Comparison of ENCODE assay signal across 18 cellular contexts in genomic region chr12:47883663-47884195, GRCh38. TPM values are rescaled to one million over a fixed set of nuclear protein-coding genes. Genes with fewer than 3 reads are reported as not detected.
DNase-seq lines count a peak whose midpoint lies in the region; ATAC-seq, FAIRE-seq and TF ChIP-seq lines count a peak whose summit lies in the region.
"Had no signal": no experiment of that assay in that cellular context is flagged by ENCODE, and none has a peak within 500 bp of the region (broad histone marks: within the 10 kb centered on the region; RNA-seq: fewer than 3 reads in every experiment).

No MANE protein-coding gene starts in this region.

- CTCF ChIA-PET in activated CD8-positive, alpha-beta memory T cell treated with anti-CD3 and anti-CD28 coated beads, Interleukin-2, amount 10 ng/mL, durations not matched to agents 7 days and 5 days (lab: Charles Lee), result interaction anchor here (0.9 to 5.9 kb wide), 15 partner anchors 9 to 142 kb away, joined by 3 to 45 read pairs (median 5); partner anchors contain the start of genes TMEM106C and VDR

- no peak for DNase-seq in activated CD8-positive, alpha-beta memory T cell treated with anti-CD3 and anti-CD28 coated beads, Interleukin-2, amount 10 ng/mL, durations not matched to agents 7 days and 5 days
- no peak for DNase-seq in activated CD8-positive, alpha-beta memory T cell treated with anti-CD3 and anti-CD28 coated beads, Interleukin-2, amount 50 U/mL, for 48 hours
- no peak for DNase-seq in MM.1S
- no peak for DNase-seq in astrocyte (ENCODE audit: low read depth)
- peak; percentile 22 for DNase-seq in osteoblast (ENCODE audit: insufficient read length, low spot score, missing footprints)
- no peak for DNase-seq in NCI-H345 (lab: John Stamatoyannopoulos, UW)
- no peak for DNase-seq in HFFc6
- no peak for DNase-seq in foreskin keratinocyte
- DNase-seq: brain microvascular endothelial cell, Calu3, GDM1, heart right ventricle, KG1, NCI-H510A treated with DMSO at 0.1 percent for 48 hours, PC-3 had no signal

- no peak overlapping the region for H2AFZ ChIP-seq in MM.1S (ENCODE audit: low read length)
- no peak overlapping the region for H2AFZ ChIP-seq in astrocyte (ENCODE audit: low read depth, low read length)
- H2AFZ ChIP-seq in osteoblast (ENCODE audit: low read length), result no peak overlapping the region

- H3K36me3 ChIP-seq in MM.1S (replicated peaks; ENCODE audit: insufficient read depth, low read length), result 0 out of 2 replicates have a peak, but pooled peaks cover 3% of the 10 kb centered on the region
- no peaks in the 10 kb centered on the region for H3K36me3 ChIP-seq in astrocyte (ENCODE audit: insufficient read depth, low read length)
- peaks cover 9% of the 10 kb centered on the region for H3K36me3 ChIP-seq in osteoblast (ENCODE audit: insufficient read depth, low read length)

- ATAC-seq in activated CD8-positive, alpha-beta memory T cell treated with anti-CD3 and anti-CD28 coated beads, Interleukin-2, amount 10 ng/mL, durations not matched to agents 7 days and 5 days, result no peak
- ATAC-seq in foreskin keratinocyte, result no peak
- ATAC-seq: PC-3, SK-N-SH treated with all-trans-retinoic acid at 6 μM for 48 hours had no signal

- H3K27me3 ChIP-seq in MM.1S (replicated peaks; ENCODE audit: insufficient read depth, low read length), result no peaks in the 10 kb centered on the region
- no peaks in the 10 kb centered on the region for H3K27me3 ChIP-seq in astrocyte (ENCODE audit: insufficient read depth, low read length)
- no peaks in the 10 kb centered on the region for H3K27me3 ChIP-seq in osteoblast (ENCODE audit: insufficient read depth, low read length)
- H3K27me3 ChIP-seq in foreskin keratinocyte, result no peaks in the 10 kb centered on the region
- H3K27me3 ChIP-seq: brain microvascular endothelial cell had no signal

- peak overlapping the region; percentile 33 for H3K4me3 ChIP-seq in MM.1S (ENCODE audit: low read length)
- H3K4me3 ChIP-seq in astrocyte (ENCODE audit: insufficient read depth, low read depth, low read length), result no peak overlapping the region
- no peak overlapping the region for H3K4me3 ChIP-seq in osteoblast (ENCODE audit: insufficient read depth, low read length)

- H3K4me2 ChIP-seq in MM.1S (ENCODE audit: low read depth, low read length) (peak overlapping the region; percentile 87), astrocyte (ENCODE audit: low read length) (peak overlapping the region; percentile 48), osteoblast (ENCODE audit: insufficient read depth, low read length) (no peak overlapping the region)

- peaks cover 80% of the 10 kb centered on the region for H3K4me1 Mint-ChIP-seq in activated CD8-positive, alpha-beta memory T cell treated with anti-CD3 and anti-CD28 coated beads, Interleukin-2, amount 10 ng/mL, durations not matched to agents 7 days and 5 days
- H3K4me1 Mint-ChIP-seq in astrocyte (ENCODE audit: low read depth, unreplicated experiment) (peaks cover 44% of the 10 kb centered on the region), HFFc6 (ENCODE audit: low read depth) (peaks cover 49% of the 10 kb centered on the region)

- peak overlapping the region; percentile 96 for H3K27ac Mint-ChIP-seq in activated CD8-positive, alpha-beta memory T cell treated with anti-CD3 and anti-CD28 coated beads, Interleukin-2, amount 10 ng/mL, durations not matched to agents 7 days and 5 days
- H3K27ac Mint-ChIP-seq in astrocyte (ENCODE audit: unreplicated experiment) (no peak overlapping the region), HFFc6 (no peak overlapping the region)
- H3K27ac Mint-ChIP-seq: WTC11 had no signal

- peak overlapping the region; percentile 73 for H3K4me3 Mint-ChIP-seq in activated CD8-positive, alpha-beta memory T cell treated with anti-CD3 and anti-CD28 coated beads, Interleukin-2, amount 10 ng/mL, durations not matched to agents 7 days and 5 days
- H3K4me3 Mint-ChIP-seq in astrocyte (ENCODE audit: unreplicated experiment) (no peak overlapping the region), HFFc6 (no peak overlapping the region)
- H3K4me3 Mint-ChIP-seq: WTC11 had no signal

- H3K36me3 Mint-ChIP-seq in activated CD8-positive, alpha-beta memory T cell treated with anti-CD3 and anti-CD28 coated beads, Interleukin-2, amount 10 ng/mL, durations not matched to agents 7 days and 5 days, result peaks cover 30% of the 10 kb centered on the region
- H3K36me3 Mint-ChIP-seq in astrocyte (ENCODE audit: low read depth, unreplicated experiment) (peaks cover 9% of the 10 kb centered on the region), HFFc6 (ENCODE audit: low read depth) (peaks cover 5% of the 10 kb centered on the region)
- H3K36me3 Mint-ChIP-seq: WTC11 had no signal

- TF ChIP-seq CTCF in MM.1S (IDR thresholded peaks at IDR 0.05; ENCODE audit: low read length) (no peak), astrocyte (IDR thresholded peaks at IDR 0.05; ENCODE audit: insufficient read depth, low read depth, low read length) (no peak), osteoblast (IDR thresholded peaks at IDR 0.05; ENCODE audit: extremely low read depth, low read depth, low read length) (no peak), HFFc6 (IDR thresholded peaks at IDR 0.05) (no peak), foreskin keratinocyte (conservative IDR thresholded peaks at IDR 0.05) (no peak)

- H3K27me3 Mint-ChIP-seq in activated CD8-positive, alpha-beta memory T cell treated with anti-CD3 and anti-CD28 coated beads, Interleukin-2, amount 10 ng/mL, durations not matched to agents 7 days and 5 days, result no peaks in the 10 kb centered on the region
- H3K27me3 Mint-ChIP-seq in astrocyte (ENCODE audit: low read depth, unreplicated experiment) (peaks cover 50% of the 10 kb centered on the region), HFFc6 (ENCODE audit: insufficient read depth) (no peaks in the 10 kb centered on the region)

- H3K9me3 Mint-ChIP-seq in activated CD8-positive, alpha-beta memory T cell treated with anti-CD3 and anti-CD28 coated beads, Interleukin-2, amount 10 ng/mL, durations not matched to agents 7 days and 5 days (ENCODE audit: low read depth), result no peaks in the 10 kb centered on the region
- H3K9me3 Mint-ChIP-seq in astrocyte (ENCODE audit: unreplicated experiment) (no peaks in the 10 kb centered on the region), HFFc6 (no peaks in the 10 kb centered on the region)
- H3K9me3 Mint-ChIP-seq: WTC11 had no signal

- FAIRE-seq in astrocyte (lab: Jason Lieb, UNC), result no peak

- H3K79me2 ChIP-seq in MM.1S (ENCODE audit: low read length), result peaks cover 92% of the 10 kb centered on the region
- no peaks in the 10 kb centered on the region for H3K79me2 ChIP-seq in astrocyte (ENCODE audit: insufficient read depth, low read length)
- H3K79me2 ChIP-seq in osteoblast (ENCODE audit: insufficient read depth, low read length), result peaks cover 9% of the 10 kb centered on the region

- H3K9ac ChIP-seq in MM.1S (ENCODE audit: low read length) (peak overlapping the region; percentile 57; the same call in 1 of the 2 replicates), astrocyte (ENCODE audit: low read length) (no peak overlapping the region)

- H3K27ac ChIP-seq in MM.1S (ENCODE audit: low read length) (peak overlapping the region; percentile 87), astrocyte (ENCODE audit: low read depth, low read length) (no peak overlapping the region), osteoblast (ENCODE audit: low read depth, low read length) (no peak overlapping the region), foreskin keratinocyte (no peak overlapping the region)
- H3K27ac ChIP-seq: brain microvascular endothelial cell had no signal

- H4K20me1 ChIP-seq in MM.1S (ENCODE audit: insufficient read depth, low read length) (no peaks in the 10 kb centered on the region), astrocyte (ENCODE audit: insufficient read depth, low read length) (no peaks in the 10 kb centered on the region), osteoblast (ENCODE audit: insufficient read depth, low read length) (peaks cover 9% of the 10 kb centered on the region)

- no peaks in the 10 kb centered on the region for H3K9me2 ChIP-seq in MM.1S (replicated peaks; ENCODE audit: insufficient read depth, low read length)

- peaks cover 4% of the 10 kb centered on the region; the same call in 1 of the 2 replicates for H3F3A ChIP-seq in MM.1S (ENCODE audit: insufficient read depth, low read length)

- H3K9me3 ChIP-seq in MM.1S (replicated peaks; ENCODE audit: insufficient read depth, low read length) (no peaks in the 10 kb centered on the region), astrocyte (ENCODE audit: insufficient read depth, low read depth, low read length) (peaks cover 1% of the 10 kb centered on the region), osteoblast (ENCODE audit: low read depth, low read length) (no peaks in the 10 kb centered on the region)
- H3K9me3 ChIP-seq: heart right ventricle had no signal

- H3K4me1 ChIP-seq in MM.1S (ENCODE audit: low read length), result peaks cover 50% of the 10 kb centered on the region
- peaks cover 30% of the 10 kb centered on the region for H3K4me1 ChIP-seq in astrocyte (ENCODE audit: insufficient read depth, low read length)
- H3K4me1 ChIP-seq in osteoblast (ENCODE audit: insufficient read depth, low read length), result peaks cover 47% of the 10 kb centered on the region
- peaks cover 19% of the 10 kb centered on the region for H3K4me1 ChIP-seq in foreskin keratinocyte

RNA-seq across cellular contexts. Expression of gene VDR, which starts 21.1 kb away (rescaled TPM):
- total RNA-seq in activated CD8-positive, alpha-beta memory T cell treated with anti-CD3 and anti-CD28 coated beads, Interleukin-2, amount 10 ng/mL, durations not matched to agents 7 days and 5 days, result 10 to 100 TPM; 34.9 to 69.8 TPM
- total RNA-seq in astrocyte (6.1 and 6.6 TPM in 2 replicates), osteoblast (30.4 and 32.2 TPM in 2 replicates), foreskin keratinocyte (33.4 and 33.6 TPM in 2 replicates)
- total RNA-seq in HFFc6 (2021; fragmentation: NEBNext Ultra II Directional; extraction: Animal tissue kit (Norgen Biotek cat#: 25700)), result 10 to 100 TPM in 3 of 6 experiments, 1 to 10 TPM in 3; 8.4 to 14.8 (median 10.1) TPM
- 14.9 and 15.8 TPM in 2 replicates for polyA plus RNA-seq in foreskin keratinocyte
- total RNA-seq: temporal lobe had no signal
